ENCODE assay signal across 26 cellular contexts in the genomic region with DNA sequence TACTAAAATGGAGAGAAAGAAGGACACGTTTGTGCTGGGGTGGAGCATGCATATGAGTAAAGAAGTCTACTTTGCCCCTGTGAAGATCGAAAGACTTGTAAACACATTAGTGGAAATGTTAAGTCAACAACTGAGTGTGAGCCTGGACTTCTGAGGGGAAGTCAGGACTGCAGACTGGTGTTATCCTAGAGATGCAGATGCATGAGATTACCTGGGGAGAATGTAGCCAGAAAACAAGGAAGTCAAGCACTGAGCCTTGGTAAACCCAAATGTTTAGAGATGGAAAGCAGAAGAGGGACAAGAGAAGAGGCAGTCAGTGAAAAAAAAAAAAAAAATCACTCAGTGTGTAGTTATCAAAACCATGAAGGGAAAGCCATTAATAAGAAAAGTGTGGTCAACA.
"Had no signal": no experiment of that assay in that cellular context is flagged by ENCODE, and none has a peak within 500 bp of the region (broad histone marks: within the 10 kb centered on the region; RNA-seq: fewer than 3 reads in every experiment).

No MANE protein-coding gene starts in this region.

- H3K4me1 ChIP-seq: adrenal gland, body of pancreas, breast epithelium had no signal

- H3K9ac ChIP-seq: KMS-11 had no signal

- H3K4me3 ChIP-seq: adrenal gland, body of pancreas, breast epithelium, SJCRH30, SK-N-MC had no signal

- DNase-seq: activated CD4-positive, alpha-beta T cell treated with anti-CD3 and anti-CD28 coated beads for 36 hours; activated CD4-positive, alpha-beta T cell treated with anti-CD3 and anti-CD28 coated beads, Interleukin-2, amount 10 ng/mL, durations not matched to agents 7 days and 5 days; activated CD4-positive, alpha-beta T cell treated with anti-CD3 and anti-CD28 coated beads, Interleukin-2, amount 50 U/mL, for 48 hours; activated CD8-positive, alpha-beta T cell treated with anti-CD3 and anti-CD28 coated beads, Interleukin-2, amount 10 ng/mL, durations not matched to agents 7 days and 5 days; activated gamma-delta T cell treated with Interleukin-2 at 50 U/mL for 16 hours; activated naive CD4-positive, alpha-beta T cell treated with anti-CD3 and anti-CD28 coated beads for 36 hours; activated T-cell treated with anti-CD3 and anti-CD28 coated beads, Interleukin-2, amount 50 U/mL, for 24 hours; adrenal gland; body of pancreas; cerebellar nuclear complex; MM.1S; MV-4-11; NCI-H1092; NCI-H1436 treated with DMSO at 0.1 percent for 48 hours; NCI-H187 treated with DMSO at 0.1 percent for 48 hours; NCI-H2081; NCI-H446; NCI-H526; SHP77; SJCRH30; T1000; WERI-Rb-1 had no signal

- H3K27me3 ChIP-seq: adrenal gland, body of pancreas, breast epithelium, SJCRH30 had no signal

- H3K36me3 ChIP-seq: adrenal gland, breast epithelium, WERI-Rb-1 had no signal

- H3K4me2 ChIP-seq: KMS-11 had no signal

- FAIRE-seq: astrocyte had no signal

- H3K27ac ChIP-seq: adrenal gland, body of pancreas, breast epithelium, KMS-11, SJCRH30, SK-N-MC, WERI-Rb-1 had no signal

- H3K9me3 ChIP-seq: adrenal gland, body of pancreas, breast epithelium, SJCRH30 had no signal
